Comparison of ENCODE assay signal across 2 cellular contexts in genomic region chr22:46031965-46032851, GRCh38.
TF ChIP-seq lines count a peak whose summit lies in the region.

No MANE protein-coding gene starts in this region.

TF ChIP-seq in SK-N-SH, 30 proteins besides CTCF, POLR2A, EP300 and RAD21 (continued from another document):
- TF ChIP-seq USF2 (IDR thresholded peaks at IDR 0.05; ENCODE audit: borderline replicate concordance, low read depth, low read length) (no peak), FOXJ3 (CRISPR knock-in tag; IDR thresholded peaks at IDR 0.05) (no peak), NRF1 (IDR thresholded peaks at IDR 0.05; ENCODE audit: low read depth, low read length) (no peak), YY1 (IDR thresholded peaks at IDR 0.05; ENCODE audit: low read depth) (no peak), NFIC (IDR thresholded peaks at IDR 0.05; ENCODE audit: borderline replicate concordance) (no peak), MAX (IDR thresholded peaks at IDR 0.05; ENCODE audit: low read depth) (no peak), MXI1 (IDR thresholded peaks at IDR 0.05; ENCODE audit: low read depth, low read length) (no peak), JUND (IDR thresholded peaks at IDR 0.05) (no peak), RFX5 (IDR thresholded peaks at IDR 0.05; ENCODE audit: low read length) (no peak), PBX3 (IDR thresholded peaks at IDR 0.05) (no peak), IRF3 (IDR thresholded peaks at IDR 0.05; ENCODE audit: low read depth, low read length) (no peak), POLR2AphosphoS5 (IDR thresholded peaks at IDR 0.05; ENCODE audit: low read depth, low read length) (no peak), USF1 (IDR thresholded peaks at IDR 0.05; ENCODE audit: borderline replicate concordance, low read depth) (no peak), MEF2A (IDR thresholded peaks at IDR 0.05; ENCODE audit: borderline replicate concordance, low read depth) (no peak), EZH2phosphoT487 (IDR thresholded peaks at IDR 0.05; ENCODE audit: borderline replicate concordance, low read depth) (no peak), REST (IDR thresholded peaks at IDR 0.05; ENCODE audit: low read depth, low read length) (no peak), RXRA (IDR thresholded peaks at IDR 0.05; ENCODE audit: borderline replicate concordance, low read depth) (no peak), SMC3 (IDR thresholded peaks at IDR 0.05; ENCODE audit: low read depth, low read length) (no peak)
TF ChIP-seq in SK-N-SH: peak in this region for 0.

TF ChIP-seq in SK-N-SH treated with all-trans-retinoic acid at 6 μM for 48 hours, 23 proteins besides CTCF, POLR2A, EP300 and RAD21:
- TF ChIP-seq POU6F1 (CRISPR knock-in tag; IDR thresholded peaks at IDR 0.05; ENCODE audit: borderline replicate concordance, low read depth) = no peak
TF ChIP-seq in SK-N-SH treated with all-trans-retinoic acid at 6 μM for 48 hours: peak in this region for 0.
